2 cellular contexts compared by ENCODE assay signal in the genomic region with DNA sequence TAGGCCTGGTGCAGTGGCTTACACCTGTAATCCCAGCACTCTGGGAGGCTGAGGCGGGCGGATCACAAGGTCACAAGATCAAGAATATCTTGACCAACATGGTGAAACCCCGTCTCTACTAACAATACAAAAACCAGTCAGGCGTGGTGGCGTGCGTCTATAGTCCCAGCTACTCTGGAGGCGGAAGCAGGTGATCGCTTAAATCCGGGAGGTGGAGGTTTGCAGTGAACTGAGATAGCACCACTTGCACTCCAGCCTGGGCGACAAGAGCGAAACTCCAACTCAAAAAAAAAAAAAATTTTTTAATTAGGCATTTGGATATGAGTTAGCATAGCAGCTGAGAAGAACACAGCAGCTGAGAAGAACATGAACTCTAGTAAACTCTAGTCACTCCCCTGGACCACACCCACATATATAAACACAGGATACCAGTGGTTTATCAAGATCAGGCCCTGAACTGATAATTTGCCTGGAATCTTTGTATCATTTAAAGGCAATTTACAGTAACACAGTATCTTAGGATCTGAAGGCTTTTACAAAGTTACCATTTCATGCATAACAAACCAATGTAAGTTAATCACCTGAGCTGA.
TF ChIP-seq lines count a peak whose summit lies in the region.

No MANE protein-coding gene starts in this region.

TF ChIP-seq in HepG2, 621 proteins besides CTCF, POLR2A, EP300 and RAD21 (continued from another document):
- TF ChIP-seq, protein P1, sequence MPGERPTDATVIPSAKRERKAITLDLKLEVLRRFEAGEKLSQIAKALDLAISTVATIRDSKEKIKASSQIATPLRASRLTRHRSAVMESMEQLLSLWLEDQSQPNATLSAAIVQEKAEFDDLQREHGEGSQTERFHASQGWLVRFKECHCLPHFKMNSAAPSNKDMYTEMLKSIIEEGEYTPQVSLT (CRISPR knock-in tag; IDR thresholded peaks at IDR 0.05; ENCODE audit: borderline replicate concordance, low read depth): no peak
- TF ChIP-seq ZNF605 (CRISPR knock-in tag; IDR thresholded peaks at IDR 0.05): no peak
- no peak for TF ChIP-seq ZNF598 (CRISPR knock-in tag; IDR thresholded peaks at IDR 0.05; ENCODE audit: borderline replicate concordance)
- no peak for TF ChIP-seq ERF (CRISPR knock-in tag; IDR thresholded peaks at IDR 0.05)
- TF ChIP-seq ETV5 (CRISPR knock-in tag; IDR thresholded peaks at IDR 0.05; ENCODE audit: borderline replicate concordance): no peak
- no peak for TF ChIP-seq NAIF1 (CRISPR knock-in tag; IDR thresholded peaks at IDR 0.05; ENCODE audit: borderline replicate concordance)
- no peak for TF ChIP-seq PAF1 (CRISPR knock-in tag; IDR thresholded peaks at IDR 0.05)
- TF ChIP-seq MED13 (CRISPR knock-in tag; IDR thresholded peaks at IDR 0.05): no peak
- no peak for TF ChIP-seq MIXL1 (CRISPR knock-in tag; IDR thresholded peaks at IDR 0.05)
- no peak for TF ChIP-seq ZNF883 (CRISPR knock-in tag; IDR thresholded peaks at IDR 0.05; ENCODE audit: not compliant biosample characterization)
- no peak for TF ChIP-seq HMG20B (CRISPR knock-in tag; conservative IDR thresholded peaks at IDR 0.05)
- TF ChIP-seq, protein P2, sequence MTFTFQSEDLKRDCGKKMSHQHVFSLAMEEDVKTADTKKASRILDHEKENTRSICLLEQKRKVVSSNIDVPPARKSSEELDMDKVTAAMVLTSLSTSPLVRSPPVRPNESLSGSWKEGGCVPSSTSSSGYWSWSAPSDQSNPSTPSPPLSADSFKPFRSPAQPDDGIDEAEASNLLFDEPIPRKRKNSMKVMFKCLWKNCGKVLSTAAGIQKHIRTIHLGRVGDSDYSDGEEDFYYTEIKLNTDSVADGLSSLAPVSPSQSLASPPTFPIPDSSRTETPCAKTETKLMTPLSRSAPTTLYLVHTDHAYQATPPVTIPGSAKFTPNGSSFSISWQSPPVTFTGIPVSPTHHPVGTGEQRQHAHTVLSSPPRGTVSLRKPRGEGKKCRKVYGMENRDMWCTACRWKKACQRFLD (CRISPR knock-in tag; IDR thresholded peaks at IDR 0.05; ENCODE audit: borderline replicate concordance): no peak
- TF ChIP-seq, protein P3, sequence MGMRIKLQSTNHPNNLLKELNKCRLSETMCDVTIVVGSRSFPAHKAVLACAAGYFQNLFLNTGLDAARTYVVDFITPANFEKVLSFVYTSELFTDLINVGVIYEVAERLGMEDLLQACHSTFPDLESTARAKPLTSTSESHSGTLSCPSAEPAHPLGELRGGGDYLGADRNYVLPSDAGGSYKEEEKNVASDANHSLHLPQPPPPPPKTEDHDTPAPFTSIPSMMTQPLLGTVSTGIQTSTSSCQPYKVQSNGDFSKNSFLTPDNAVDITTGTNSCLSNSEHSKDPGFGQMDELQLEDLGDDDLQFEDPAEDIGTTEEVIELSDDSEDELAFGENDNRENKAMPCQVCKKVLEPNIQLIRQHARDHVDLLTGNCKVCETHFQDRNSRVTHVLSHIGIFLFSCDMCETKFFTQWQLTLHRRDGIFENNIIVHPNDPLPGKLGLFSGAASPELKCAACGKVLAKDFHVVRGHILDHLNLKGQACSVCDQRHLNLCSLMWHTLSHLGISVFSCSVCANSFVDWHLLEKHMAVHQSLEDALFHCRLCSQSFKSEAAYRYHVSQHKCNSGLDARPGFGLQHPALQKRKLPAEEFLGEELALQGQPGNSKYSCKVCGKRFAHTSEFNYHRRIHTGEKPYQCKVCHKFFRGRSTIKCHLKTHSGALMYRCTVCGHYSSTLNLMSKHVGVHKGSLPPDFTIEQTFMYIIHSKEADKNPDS (CRISPR knock-in tag; IDR thresholded peaks at IDR 0.05): no peak
- no peak for TF ChIP-seq ZNF234 (CRISPR knock-in tag; conservative IDR thresholded peaks at IDR 0.05)
- TF ChIP-seq GZF1 (CRISPR knock-in tag; IDR thresholded peaks at IDR 0.05): no peak
- TF ChIP-seq, protein P4, sequence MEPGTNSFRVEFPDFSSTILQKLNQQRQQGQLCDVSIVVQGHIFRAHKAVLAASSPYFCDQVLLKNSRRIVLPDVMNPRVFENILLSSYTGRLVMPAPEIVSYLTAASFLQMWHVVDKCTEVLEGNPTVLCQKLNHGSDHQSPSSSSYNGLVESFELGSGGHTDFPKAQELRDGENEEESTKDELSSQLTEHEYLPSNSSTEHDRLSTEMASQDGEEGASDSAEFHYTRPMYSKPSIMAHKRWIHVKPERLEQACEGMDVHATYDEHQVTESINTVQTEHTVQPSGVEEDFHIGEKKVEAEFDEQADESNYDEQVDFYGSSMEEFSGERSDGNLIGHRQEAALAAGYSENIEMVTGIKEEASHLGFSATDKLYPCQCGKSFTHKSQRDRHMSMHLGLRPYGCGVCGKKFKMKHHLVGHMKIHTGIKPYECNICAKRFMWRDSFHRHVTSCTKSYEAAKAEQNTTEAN (CRISPR knock-in tag; conservative IDR thresholded peaks at IDR 0.05): no peak
- TF ChIP-seq RXRA (CRISPR knock-in tag; IDR thresholded peaks at IDR 0.05): no peak
- TF ChIP-seq TCF7L2 (IDR thresholded peaks at IDR 0.05; ENCODE audit: low read depth, low read length): no peak

TF ChIP-seq in WTC11, 78 proteins besides CTCF, POLR2A, EP300 and RAD21 (continued from another document):
- TF ChIP-seq, protein P5, sequence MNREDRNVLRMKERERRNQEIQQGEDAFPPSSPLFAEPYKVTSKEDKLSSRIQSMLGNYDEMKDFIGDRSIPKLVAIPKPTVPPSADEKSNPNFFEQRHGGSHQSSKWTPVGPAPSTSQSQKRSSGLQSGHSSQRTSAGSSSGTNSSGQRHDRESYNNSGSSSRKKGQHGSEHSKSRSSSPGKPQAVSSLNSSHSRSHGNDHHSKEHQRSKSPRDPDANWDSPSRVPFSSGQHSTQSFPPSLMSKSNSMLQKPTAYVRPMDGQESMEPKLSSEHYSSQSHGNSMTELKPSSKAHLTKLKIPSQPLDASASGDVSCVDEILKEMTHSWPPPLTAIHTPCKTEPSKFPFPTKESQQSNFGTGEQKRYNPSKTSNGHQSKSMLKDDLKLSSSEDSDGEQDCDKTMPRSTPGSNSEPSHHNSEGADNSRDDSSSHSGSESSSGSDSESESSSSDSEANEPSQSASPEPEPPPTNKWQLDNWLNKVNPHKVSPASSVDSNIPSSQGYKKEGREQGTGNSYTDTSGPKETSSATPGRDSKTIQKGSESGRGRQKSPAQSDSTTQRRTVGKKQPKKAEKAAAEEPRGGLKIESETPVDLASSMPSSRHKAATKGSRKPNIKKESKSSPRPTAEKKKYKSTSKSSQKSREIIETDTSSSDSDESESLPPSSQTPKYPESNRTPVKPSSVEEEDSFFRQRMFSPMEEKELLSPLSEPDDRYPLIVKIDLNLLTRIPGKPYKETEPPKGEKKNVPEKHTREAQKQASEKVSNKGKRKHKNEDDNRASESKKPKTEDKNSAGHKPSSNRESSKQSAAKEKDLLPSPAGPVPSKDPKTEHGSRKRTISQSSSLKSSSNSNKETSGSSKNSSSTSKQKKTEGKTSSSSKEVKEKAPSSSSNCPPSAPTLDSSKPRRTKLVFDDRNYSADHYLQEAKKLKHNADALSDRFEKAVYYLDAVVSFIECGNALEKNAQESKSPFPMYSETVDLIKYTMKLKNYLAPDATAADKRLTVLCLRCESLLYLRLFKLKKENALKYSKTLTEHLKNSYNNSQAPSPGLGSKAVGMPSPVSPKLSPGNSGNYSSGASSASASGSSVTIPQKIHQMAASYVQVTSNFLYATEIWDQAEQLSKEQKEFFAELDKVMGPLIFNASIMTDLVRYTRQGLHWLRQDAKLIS (CRISPR knock-in tag; IDR thresholded peaks at IDR 0.05; ENCODE audit: borderline replicate concordance): no peak
- TF ChIP-seq, protein P4 (CRISPR knock-in tag; IDR thresholded peaks at IDR 0.05): no peak
- TF ChIP-seq FOXP1 (CRISPR knock-in tag; IDR thresholded peaks at IDR 0.05; ENCODE audit: borderline replicate concordance) (no peak), ZNF423 (CRISPR knock-in tag; IDR thresholded peaks at IDR 0.05) (no peak), NR1H2 (CRISPR knock-in tag; IDR thresholded peaks at IDR 0.05) (no peak), ZNF317 (CRISPR knock-in tag; IDR thresholded peaks at IDR 0.05; ENCODE audit: borderline replicate concordance, low read depth) (no peak), JUN (CRISPR knock-in tag; IDR thresholded peaks at IDR 0.05) (no peak), SMAD3 (CRISPR knock-in tag; IDR thresholded peaks at IDR 0.05; ENCODE audit: borderline replicate concordance) (no peak), FOXK1 (CRISPR knock-in tag; IDR thresholded peaks at IDR 0.05) (no peak), TP53 (CRISPR knock-in tag; IDR thresholded peaks at IDR 0.05) (no peak), FOXJ3 (CRISPR knock-in tag; IDR thresholded peaks at IDR 0.05; ENCODE audit: borderline replicate concordance) (no peak)
- TF ChIP-seq, protein P6, sequence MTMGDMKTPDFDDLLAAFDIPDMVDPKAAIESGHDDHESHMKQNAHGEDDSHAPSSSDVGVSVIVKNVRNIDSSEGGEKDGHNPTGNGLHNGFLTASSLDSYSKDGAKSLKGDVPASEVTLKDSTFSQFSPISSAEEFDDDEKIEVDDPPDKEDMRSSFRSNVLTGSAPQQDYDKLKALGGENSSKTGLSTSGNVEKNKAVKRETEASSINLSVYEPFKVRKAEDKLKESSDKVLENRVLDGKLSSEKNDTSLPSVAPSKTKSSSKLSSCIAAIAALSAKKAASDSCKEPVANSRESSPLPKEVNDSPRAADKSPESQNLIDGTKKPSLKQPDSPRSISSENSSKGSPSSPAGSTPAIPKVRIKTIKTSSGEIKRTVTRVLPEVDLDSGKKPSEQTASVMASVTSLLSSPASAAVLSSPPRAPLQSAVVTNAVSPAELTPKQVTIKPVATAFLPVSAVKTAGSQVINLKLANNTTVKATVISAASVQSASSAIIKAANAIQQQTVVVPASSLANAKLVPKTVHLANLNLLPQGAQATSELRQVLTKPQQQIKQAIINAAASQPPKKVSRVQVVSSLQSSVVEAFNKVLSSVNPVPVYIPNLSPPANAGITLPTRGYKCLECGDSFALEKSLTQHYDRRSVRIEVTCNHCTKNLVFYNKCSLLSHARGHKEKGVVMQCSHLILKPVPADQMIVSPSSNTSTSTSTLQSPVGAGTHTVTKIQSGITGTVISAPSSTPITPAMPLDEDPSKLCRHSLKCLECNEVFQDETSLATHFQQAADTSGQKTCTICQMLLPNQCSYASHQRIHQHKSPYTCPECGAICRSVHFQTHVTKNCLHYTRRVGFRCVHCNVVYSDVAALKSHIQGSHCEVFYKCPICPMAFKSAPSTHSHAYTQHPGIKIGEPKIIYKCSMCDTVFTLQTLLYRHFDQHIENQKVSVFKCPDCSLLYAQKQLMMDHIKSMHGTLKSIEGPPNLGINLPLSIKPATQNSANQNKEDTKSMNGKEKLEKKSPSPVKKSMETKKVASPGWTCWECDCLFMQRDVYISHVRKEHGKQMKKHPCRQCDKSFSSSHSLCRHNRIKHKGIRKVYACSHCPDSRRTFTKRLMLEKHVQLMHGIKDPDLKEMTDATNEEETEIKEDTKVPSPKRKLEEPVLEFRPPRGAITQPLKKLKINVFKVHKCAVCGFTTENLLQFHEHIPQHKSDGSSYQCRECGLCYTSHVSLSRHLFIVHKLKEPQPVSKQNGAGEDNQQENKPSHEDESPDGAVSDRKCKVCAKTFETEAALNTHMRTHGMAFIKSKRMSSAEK (CRISPR knock-in tag; IDR thresholded peaks at IDR 0.05; ENCODE audit: borderline replicate concordance): no peak
